10 cellular contexts compared by ENCODE assay signal in the genomic region with DNA sequence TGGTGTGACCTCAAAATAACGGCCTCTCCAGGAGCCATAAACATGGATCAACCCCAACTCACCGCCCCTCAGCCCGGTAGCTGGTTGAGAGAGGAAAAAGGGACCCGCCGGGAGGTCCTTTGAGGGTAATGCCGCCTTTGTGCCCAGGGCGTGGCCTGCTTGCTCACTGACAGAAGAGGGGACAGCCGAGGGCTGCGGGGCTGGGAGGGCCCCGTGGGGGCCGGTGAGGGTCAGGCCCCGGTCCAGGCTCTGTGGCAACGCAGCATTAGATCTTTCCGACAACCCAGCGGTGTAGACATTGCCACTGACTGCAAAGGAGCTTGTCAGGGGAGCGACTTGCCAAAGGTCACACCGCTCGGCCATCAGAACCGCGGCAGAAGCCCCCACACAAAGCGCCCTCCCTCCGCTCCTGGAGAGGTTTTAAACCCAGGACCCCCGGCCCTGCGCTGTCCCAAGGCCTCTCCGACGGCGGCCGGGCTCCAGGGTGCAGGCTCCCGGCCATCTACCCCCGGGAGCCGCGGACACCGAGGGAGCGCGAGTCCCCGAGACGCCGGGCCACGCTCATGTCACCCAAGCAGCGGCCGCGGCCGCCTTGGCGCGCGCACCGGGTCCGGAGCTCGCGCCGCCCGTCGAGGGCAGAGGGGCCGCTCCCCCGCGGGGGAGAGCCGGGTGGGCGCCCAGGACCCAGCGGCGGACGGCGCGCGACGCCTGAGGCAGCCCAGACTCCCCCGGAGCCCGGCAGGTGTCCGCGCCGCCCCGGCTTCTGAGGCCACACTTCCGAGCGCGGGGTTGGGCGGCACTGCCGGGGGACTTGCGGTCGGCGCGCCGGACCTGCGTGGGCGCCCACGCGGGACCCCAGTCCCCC. TPM values are rescaled to one million over a fixed set of nuclear protein-coding genes. Genes with fewer than 3 reads are reported as not detected.
DNase-seq lines count a peak whose midpoint lies in the region; ATAC-seq and TF ChIP-seq lines count a peak whose summit lies in the region.
"Had no signal": no experiment of that assay in that cellular context is flagged by ENCODE, and none has a peak within 500 bp of the region (broad histone marks: within the 10 kb centered on the region; RNA-seq: fewer than 3 reads in every experiment).

No MANE protein-coding gene starts in this region.

- no peaks in the 10 kb centered on the region for H3K36me3 ChIP-seq in mammary epithelial cell (ENCODE audit: insufficient read depth, low read length)
- H3K36me3 ChIP-seq in lung (ENCODE audit: control insufficient read depth in 2 of 2, insufficient read depth in 2 of 2, low read length in 2 of 2) = no peaks in the 10 kb centered on the region
- no peaks in the 10 kb centered on the region for H3K36me3 ChIP-seq in upper lobe of left lung
- H3K36me3 ChIP-seq in uterus = no peaks in the 10 kb centered on the region

- no peaks in the 10 kb centered on the region for H4K20me1 ChIP-seq in mammary epithelial cell (ENCODE audit: insufficient read depth, low read length)

- H3K4me1 ChIP-seq in mammary epithelial cell (ENCODE audit: insufficient read depth, low read length) (no peaks in the 10 kb centered on the region), lung (ENCODE audit: control insufficient read depth in 2 of 2, insufficient read depth in 2 of 2, low read length in 2 of 2) (peaks cover 0 to 10% of the 10 kb centered on the region in 2 donors), upper lobe of left lung (peaks cover 0 to 21% (median 5%) of the 10 kb centered on the region in 4 donors), uterus (no peaks in the 10 kb centered on the region)

- no peak overlapping the region for H3K27ac ChIP-seq in mammary epithelial cell (ENCODE audit: insufficient read depth, low read depth, low read length)
- no peak overlapping the region for H3K27ac ChIP-seq in lung (ENCODE audit: low read depth in 1 of 2, low read length in 1 of 2)
- H3K27ac ChIP-seq in upper lobe of left lung = peak overlapping the region in 1 of 4 donors; percentile 19
- no peak overlapping the region for H3K27ac ChIP-seq in uterus

- H3K9ac ChIP-seq in mammary epithelial cell (ENCODE audit: insufficient read depth, low read length) = no peak overlapping the region

- H3K27me3 ChIP-seq in mammary epithelial cell (ENCODE audit: insufficient read depth, low read length) (peaks cover 11% of the 10 kb centered on the region), lung (ENCODE audit: control insufficient read depth, insufficient read depth) (no peaks in the 10 kb centered on the region), upper lobe of left lung (peaks cover 0 to 12% (median 3%) of the 10 kb centered on the region in 4 donors), uterus (peaks cover 0 to 4% of the 10 kb centered on the region in 2 donors)

- WGBS in mammary epithelial cell (ENCODE audit: low coverage, missing lambda C conversion rate) = 94% methylated on average over 13 of the region's 85 CpGs
- WGBS in lung, 2 donors = 9 to 13% methylated on average over 31 to 85 of the region's 85 CpGs
- 29% methylated on average over 7 to 21 of the region's 85 CpGs for WGBS in upper lobe of left lung, 2 donors

- TF ChIP-seq CTCF in mammary epithelial cell (conservative IDR thresholded peaks at IDR 0.05 in 1 of 2, IDR thresholded peaks at IDR 0.05 in 1 of 2; ENCODE audit: extremely low read depth in 1 of 2, insufficient read depth in 1 of 2, low read depth in 1 of 2, low read length in 2 of 2) = no peak
- no peak for TF ChIP-seq CTCF in lung (IDR thresholded peaks at IDR 0.05; ENCODE audit: control extremely low read depth, extremely low read depth)
- no peak for TF ChIP-seq CTCF in upper lobe of left lung (IDR thresholded peaks at IDR 0.05)
- no peak for TF ChIP-seq CTCF in uterus (IDR thresholded peaks at IDR 0.05)

- TF ChIP-seq POLR2A in upper lobe of left lung (IDR thresholded peaks at IDR 0.05) = no peak
- no peak for TF ChIP-seq POLR2A in uterus (IDR thresholded peaks at IDR 0.05)

- H3K4me1 Mint-ChIP-seq in activated T-cell treated with anti-CD3 and anti-CD28 coated beads, Interleukin-2, amount 50 U/mL, for 24 hours (ENCODE audit: low read depth) = peaks cover 2% of the 10 kb centered on the region
- H3K4me1 Mint-ChIP-seq in activated T-cell treated with anti-CD3 and anti-CD28 coated beads, Interleukin-2, amount 50 U/mL, for 4 hours (ENCODE audit: low read depth) = peaks cover 5% of the 10 kb centered on the region

- dilution Hi-C loops in mammary epithelial cell (cut with HindIII; ENCODE audit: low sequenced_read_pairs) = no loop called here

- peaks cover 49% of the 10 kb centered on the region for H3K27me3 Mint-ChIP-seq in activated T-cell treated with anti-CD3 and anti-CD28 coated beads, Interleukin-2, amount 50 U/mL, for 24 hours
- H3K27me3 Mint-ChIP-seq in activated T-cell treated with anti-CD3 and anti-CD28 coated beads, Interleukin-2, amount 50 U/mL, for 4 hours (ENCODE audit: low read depth) = peaks cover 44% of the 10 kb centered on the region

- no peak for ATAC-seq in activated T-cell treated with anti-CD3 and anti-CD28 coated beads, Interleukin-2, amount 50 U/mL, for 4 hours
- no peak for ATAC-seq in lung (ENCODE audit: insufficient read depth, low FRiP score)
- ATAC-seq in upper lobe of left lung (ENCODE audit: low FRiP score in 2 of 2) = peak in 1 of 2 donors; percentile 12
- ATAC-seq in HG02610 (IDR thresholded peaks at IDR 0.05; ENCODE audit: unreplicated experiment) = no peak
- no peak for ATAC-seq in activated CD4-positive, CD25-positive, alpha-beta regulatory T cell treated with anti-CD3 and anti-CD28 coated beads, Interleukin-2, amount 50 U/mL, for 24 hours

- no TSS peak for BruUV-seq in mammary epithelial cell (replicated peaks; lab: Mats Ljungman, UMichigan)

- H3K4me3 Mint-ChIP-seq in activated T-cell treated with anti-CD3 and anti-CD28 coated beads, Interleukin-2, amount 50 U/mL, for 24 hours = peak overlapping the region; percentile 40
- no peak overlapping the region for H3K4me3 Mint-ChIP-seq in activated T-cell treated with anti-CD3 and anti-CD28 coated beads, Interleukin-2, amount 50 U/mL, for 4 hours

- no peaks in the 10 kb centered on the region for H3K79me2 ChIP-seq in mammary epithelial cell (ENCODE audit: insufficient read depth, low read length)

- peak overlapping the region; percentile 15 for H3K4me2 ChIP-seq in mammary epithelial cell (ENCODE audit: insufficient read depth, low read depth, low read length)

- H2AFZ ChIP-seq in mammary epithelial cell (ENCODE audit: low read depth, low read length) = no peak overlapping the region

- TF ChIP-seq EP300 in upper lobe of left lung (IDR thresholded peaks at IDR 0.05) = no peak

- no peaks in the 10 kb centered on the region for H3K9me3 Mint-ChIP-seq in activated T-cell treated with anti-CD3 and anti-CD28 coated beads, Interleukin-2, amount 50 U/mL, for 24 hours
- no peaks in the 10 kb centered on the region for H3K9me3 Mint-ChIP-seq in activated T-cell treated with anti-CD3 and anti-CD28 coated beads, Interleukin-2, amount 50 U/mL, for 4 hours

- H3K36me3 Mint-ChIP-seq in activated T-cell treated with anti-CD3 and anti-CD28 coated beads, Interleukin-2, amount 50 U/mL, for 24 hours (ENCODE audit: low read depth) = no peaks in the 10 kb centered on the region
- no peaks in the 10 kb centered on the region for H3K36me3 Mint-ChIP-seq in activated T-cell treated with anti-CD3 and anti-CD28 coated beads, Interleukin-2, amount 50 U/mL, for 4 hours (ENCODE audit: insufficient read depth)

- H3K9me3 ChIP-seq in mammary epithelial cell (replicated peaks; ENCODE audit: insufficient read depth, low read length) (no peaks in the 10 kb centered on the region), lung (ENCODE audit: control insufficient read depth in 2 of 2, insufficient read depth in 1 of 2, low read length in 1 of 2) (peaks cover 0 to 3% of the 10 kb centered on the region in 2 donors), upper lobe of left lung (no peaks in the 10 kb centered on the region), uterus (no peaks in the 10 kb centered on the region)

- in situ Hi-C loops in mammary epithelial cell (cut with MboI; ENCODE audit: low sequenced_read_pairs in 2 of 2) = loop anchor here in 1 of 2 donors (25.0 kb wide), 1 partner anchor 176 kb away; no protein-coding TSS in a partner anchor

- H3K4me3 ChIP-seq in mammary epithelial cell (replicated peaks in 1 of 3; ENCODE audit: insufficient read depth in 1 of 3, low read depth in 2 of 3, low read length in 3 of 3) (no peak overlapping the region), lung (peak overlapping the region; percentile 40), upper lobe of left lung (peak overlapping the region in 3 of 4 donors; percentile 40 to 49 (median 43)), uterus (no peak overlapping the region)

- CTCF ChIA-PET in mammary epithelial cell (lab: Charles Lee; ENCODE audit: low non-redundant PET) = no interaction called here

- H3K27ac Mint-ChIP-seq in activated T-cell treated with anti-CD3 and anti-CD28 coated beads, Interleukin-2, amount 50 U/mL, for 24 hours = no peak overlapping the region

- no peak for DNase-seq in activated T-cell treated with anti-CD3 and anti-CD28 coated beads, Interleukin-2, amount 50 U/mL, for 24 hours
- DNase-seq in activated T-cell treated with anti-CD3 and anti-CD28 coated beads, Interleukin-2, amount 50 U/mL, for 4 hours = no peak
- DNase-seq in mammary epithelial cell (no peak), lung (ENCODE audit: low spot score) (no peak), upper lobe of left lung (peak in 1 of 2 donors; percentile 84), uterus (no peak)
- DNase-seq: kidney glomerular epithelial cell, NCI-H2081 treated with DMSO at 0.1 percent for 48 hours had no signal

- intact Hi-C loops in mammary epithelial cell (cut with micrococcal nuclease) (no loop called here), uterus (cut with DNase I; ENCODE audit: low total_unique reads) (no loop called here)

RNA-seq across cellular contexts. Expression of a gene that starts 1.0 kb away (rescaled TPM):
- under 1 TPM; 0.53 to 0.83 (median 0.65) TPM for total RNA-seq in activated T-cell treated with anti-CD3 and anti-CD28 coated beads, Interleukin-2, amount 50 U/mL, for 4 hours
- 1 to 10 TPM; 1.7 to 6.1 TPM for total RNA-seq in mammary epithelial cell
- polyA plus RNA-seq in mammary epithelial cell = 0.22 TPM
- polyA minus RNA-seq in mammary epithelial cell = not detected
- 10 to 100 TPM; 11.7 to 41.0 TPM for total RNA-seq in lung
- 1 to 10 TPM; 4.6 to 5.2 TPM for polyA plus RNA-seq in lung
- total RNA-seq in upper lobe of left lung = 10 to 100 TPM in 1 of 6 donors, 1 to 10 TPM in 5; 3.1 to 24.4 (median 5.5) TPM
- total RNA-seq in uterus = 10 to 100 TPM in 2 of 4 donors, 1 to 10 TPM in 2; 1.4 to 12.8 (median 6.9) TPM

Comparison
In these comparisons a context has a peak if more than half of its experiments do, and no peak if none do; other contexts are left out.
1. H3K4me3 ChIP-seq: peak in lung (single experiment) and upper lobe of left lung (3 of 4); none in mammary epithelial cell (0 of 3) and uterus (0 of 2).